9 cellular contexts compared by ENCODE assay signal in the genomic region with DNA sequence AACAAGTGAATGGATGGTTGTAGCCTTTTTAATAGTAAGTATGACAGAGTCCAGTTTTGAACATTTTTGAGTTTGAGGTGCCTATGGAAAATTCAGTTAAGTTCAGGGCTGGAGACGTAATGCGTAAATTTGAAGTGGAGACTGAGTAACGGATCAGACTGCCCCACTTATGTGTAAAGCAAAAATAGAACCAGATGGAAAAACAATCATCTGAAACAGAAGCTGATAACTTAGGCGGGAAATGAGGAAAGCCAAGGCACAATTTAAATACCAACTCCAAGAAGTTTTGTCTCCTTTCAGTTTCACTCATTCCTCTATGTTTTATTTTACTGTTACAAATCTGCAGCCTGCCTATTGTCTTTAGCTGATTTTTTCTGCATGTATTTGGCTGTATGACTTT. TPM values are rescaled to one million over a fixed set of nuclear protein-coding genes. Genes with fewer than 3 reads are reported as not detected.
DNase-seq lines count a peak whose midpoint lies in the region; ATAC-seq and TF ChIP-seq lines count a peak whose summit lies in the region.
"Had no signal": no experiment of that assay in that cellular context is flagged by ENCODE, and none has a peak within 500 bp of the region (broad histone marks: within the 10 kb centered on the region; RNA-seq: fewer than 3 reads in every experiment).

No MANE protein-coding gene starts in this region.

- no peak for DNase-seq in activated T-cell treated with anti-CD3 and anti-CD28 coated beads, Interleukin-2, amount 50 U/mL, for 72 hours
- DNase-seq in activated T-cell treated with anti-CD3 and anti-CD28 coated beads, Interleukin-2, amount 50 U/mL, for 1 hour = no peak
- DNase-seq in astrocyte of the cerebellum (ENCODE audit: low read depth) = no peak
- DNase-seq in left lung = no peak
- DNase-seq in upper lobe of right lung = no peak
- no peak for DNase-seq in pons (ENCODE audit: low spot score)
- DNase-seq: NCI-H1048 had no signal

- intact Hi-C loops in left lung (cut with DNase I) = no loop called here
- intact Hi-C loops in upper lobe of right lung (cut with DNase I) = no loop called here

- H3K36me3 ChIP-seq in left lung (no peaks in the 10 kb centered on the region), upper lobe of right lung (peaks cover 8% of the 10 kb centered on the region)

- no peaks in the 10 kb centered on the region for H3K9me3 ChIP-seq in left lung
- H3K9me3 ChIP-seq in upper lobe of right lung = no peaks in the 10 kb centered on the region

- H3K36me3 Mint-ChIP-seq in activated T-cell treated with anti-CD3 and anti-CD28 coated beads, Interleukin-2, amount 50 U/mL, for 72 hours (ENCODE audit: insufficient read depth in 2 of 2) = peaks cover 0 to 9% of the 10 kb centered on the region in 2 donors

- in situ Hi-C loops in astrocyte of the cerebellum (cut with HindIII; ENCODE audit: low sequenced_read_pairs) = no loop called here

- H3K4me3 ChIP-seq in astrocyte of the cerebellum (ENCODE audit: low read depth, low read length) (peak overlapping the region; percentile 74), left lung (peak overlapping the region; percentile 58 to 65), upper lobe of right lung (peak overlapping the region; percentile 79)

- no peak for TF ChIP-seq CTCF in astrocyte of the cerebellum (IDR thresholded peaks at IDR 0.05; ENCODE audit: low read depth, low read length, missing control alignments)
- TF ChIP-seq CTCF in left lung (IDR thresholded peaks at IDR 0.05) = no peak
- no peak for TF ChIP-seq CTCF in upper lobe of right lung (IDR thresholded peaks at IDR 0.05)

- H3K4me3 Mint-ChIP-seq in activated T-cell treated with anti-CD3 and anti-CD28 coated beads, Interleukin-2, amount 50 U/mL, for 72 hours = peak overlapping the region; percentile 83 to 98

- H3K4me1 ChIP-seq in left lung (peaks cover 0 to 8% of the 10 kb centered on the region in 2 donors), upper lobe of right lung (peaks cover 14% of the 10 kb centered on the region)

- no peak for ATAC-seq in activated T-cell treated with anti-CD3 and anti-CD28 coated beads, Interleukin-2, amount 50 U/mL, for 72 hours (replicated peaks in 1 of 2)
- ATAC-seq in left lung (no peak), upper lobe of right lung (no peak), GM21529 (IDR thresholded peaks at IDR 0.05; ENCODE audit: unreplicated experiment) (no peak), GM19455 (IDR thresholded peaks at IDR 0.05; ENCODE audit: unreplicated experiment) (no peak)

- H3K4me1 Mint-ChIP-seq in activated T-cell treated with anti-CD3 and anti-CD28 coated beads, Interleukin-2, amount 50 U/mL, for 72 hours (ENCODE audit: low read depth) = peaks cover 25% of the 10 kb centered on the region

- peaks cover 4 to 62% of the 10 kb centered on the region in 2 donors for H3K27me3 ChIP-seq in left lung
- no peaks in the 10 kb centered on the region for H3K27me3 ChIP-seq in upper lobe of right lung

- H3K9me3 Mint-ChIP-seq in activated T-cell treated with anti-CD3 and anti-CD28 coated beads, Interleukin-2, amount 50 U/mL, for 72 hours = no peaks in the 10 kb centered on the region

- H3K27me3 Mint-ChIP-seq in activated T-cell treated with anti-CD3 and anti-CD28 coated beads, Interleukin-2, amount 50 U/mL, for 72 hours (ENCODE audit: low read depth) = peaks cover 23% of the 10 kb centered on the region

- peak overlapping the region; percentile 90 for H3K27ac Mint-ChIP-seq in activated T-cell treated with anti-CD3 and anti-CD28 coated beads, Interleukin-2, amount 50 U/mL, for 72 hours

- H3K27ac ChIP-seq in left lung (no peak overlapping the region), upper lobe of right lung (no peak overlapping the region)

RNA-seq across cellular contexts. Expression of a gene that starts 1.2 kb away (rescaled TPM):
- total RNA-seq in activated T-cell treated with anti-CD3 and anti-CD28 coated beads, Interleukin-2, amount 50 U/mL, for 72 hours = 10 to 100 TPM; 18.2 to 18.8 TPM
- 10 to 100 TPM; 26.9 to 41.5 TPM for total RNA-seq in left lung
- total RNA-seq in upper lobe of right lung = 37.1 TPM

RNA-seq across cellular contexts. Expression of a gene that starts 14.2 kb away (rescaled TPM):
- total RNA-seq in activated T-cell treated with anti-CD3 and anti-CD28 coated beads, Interleukin-2, amount 50 U/mL, for 72 hours = under 1 TPM in 1 of 2 donors, not detected in 1; 0.24 TPM
- 10 to 100 TPM; 13.5 to 23.7 TPM for total RNA-seq in left lung
- 17.3 TPM for total RNA-seq in upper lobe of right lung

RNA-seq across cellular contexts. Expression of a gene that starts 16.7 kb away (rescaled TPM):
- total RNA-seq in activated T-cell treated with anti-CD3 and anti-CD28 coated beads, Interleukin-2, amount 50 U/mL, for 72 hours = under 1 TPM; 0.72 to 0.77 TPM
- total RNA-seq in left lung (under 1 TPM; 0.17 to 0.18 TPM), upper lobe of right lung (0.12 TPM)

Comparison
In these comparisons a context has a peak if more than half of its experiments do, and no peak if none do; other contexts are left out.
1. RNA of a gene that starts 14.2 kb away (total RNA-seq): 13.5 to 23.7 TPM in left lung and 17.3 TPM in upper lobe of right lung (single experiment); 0.24 TPM in activated T-cell treated with anti-CD3 and anti-CD28 coated beads, Interleukin-2, amount 50 U/mL, for 72 hours; every median in the first group is over 10 times any median in the second.
2. Peak in every context shown above with its lines, with median percentiles within 50 percentile points of each other: H3K4me3 ChIP-seq.